In genomic region chr18:76822510-76823165, GRCh38 we compare ENCODE assay signal across 8 cellular contexts. TPM values are rescaled to one million over a fixed set of nuclear protein-coding genes. Genes with fewer than 3 reads are reported as not detected.
A peak's percentile ranks its signal among the peaks of the same experiment; 100 is the strongest.
DNase-seq lines count a peak whose midpoint lies in the region; ATAC-seq and TF ChIP-seq lines count a peak whose summit lies in the region.

Gene ZNF236, plus strand, starts transcription at chr18:76822557. Its CDS starts 51 bp downstream, at chr18:76822608.

- DNase-seq in CMK (ENCODE audit: low read depth) (peak; percentile 49), PC-3 (peak; percentile 67), fibroblast of mammary gland (ENCODE audit: low read depth) (peak; percentile 70)
- DNase-seq in activated T-helper 2 cell treated with anti-CD3 and anti-CD28 coated beads, Interferon-gamma antibody, Interleukin-2, Interleukin-4, amounts not matched to agents 10 μg/mL and 5 μg/mL and 100 μg/mL, durations not matched to agents 14 hours and 24 hours and 36 hours (ENCODE audit: low spot score): peak; percentile 68
- peak; percentile 84 for DNase-seq in natural killer cell treated with Interleukin-12 subunit alpha and Interleukin-12 subunit beta and Interleukin-15 and Interleukin-18, amount 100 ng/mL, for 72 hours (ENCODE audit: low spot score)
- DNase-seq in stimulated activated naive CD8-positive, alpha-beta T cell treated with anti-CD3 and anti-CD28 coated beads, Interleukin-15, Interleukin-2, amounts not matched to agents 100 U/mL and 50 U/mL, for 24 hours: peak; percentile 75

- H3K4me1 Mint-ChIP-seq in activated T-helper 2 cell treated with anti-CD3 and anti-CD28 coated beads, Interferon-gamma antibody, Interleukin-2, Interleukin-4, amounts not matched to agents 10 μg/mL and 5 μg/mL and 100 μg/mL, durations not matched to agents 14 hours and 24 hours and 36 hours (ENCODE audit: low read depth): peaks cover 41% of the 10 kb centered on the region
- peaks cover 28 to 45% of the 10 kb centered on the region in 2 donors for H3K4me1 Mint-ChIP-seq in natural killer cell treated with Interleukin-12 subunit alpha and Interleukin-12 subunit beta and Interleukin-15 and Interleukin-18, amount 100 ng/mL, for 72 hours (ENCODE audit: low read depth in 2 of 2)

- H3K4me2 ChIP-seq in PC-3 (ENCODE audit: low read length): peak within 1 kb of the TSS; percentile 92

- no TSS peak for BruUV-seq in PC-3 (replicated peaks; lab: Mats Ljungman, UMichigan)

- H3K4me3 ChIP-seq in PC-3 (ENCODE audit: low read length) (peak within 1 kb of the TSS; percentile 99), fibroblast of mammary gland (ENCODE audit: control insufficient read depth, low read depth, low read length) (peak within 1 kb of the TSS; percentile 92)

- no peaks in the 10 kb centered on the region for H3F3A ChIP-seq in PC-3 (ENCODE audit: low read length, unreplicated experiment)

- peaks cover 20% of the 10 kb centered on the region for H3K4me1 ChIP-seq in PC-3 (ENCODE audit: insufficient read depth, low read length)

- no peaks in the 10 kb centered on the region for H3K36me3 ChIP-seq in PC-3 (ENCODE audit: low read depth, low read length)

- H3K9me3 Mint-ChIP-seq in activated T-helper 2 cell treated with anti-CD3 and anti-CD28 coated beads, Interferon-gamma antibody, Interleukin-2, Interleukin-4, amounts not matched to agents 10 μg/mL and 5 μg/mL and 100 μg/mL, durations not matched to agents 14 hours and 24 hours and 36 hours: no peaks in the 10 kb centered on the region
- no peaks in the 10 kb centered on the region for H3K9me3 Mint-ChIP-seq in natural killer cell treated with Interleukin-12 subunit alpha and Interleukin-12 subunit beta and Interleukin-15 and Interleukin-18, amount 100 ng/mL, for 72 hours

- H2AFZ ChIP-seq in PC-3 (ENCODE audit: low read length): peak within 1 kb of the TSS; percentile 92

- POLR2A ChIA-PET in PC-3 (lab: Charles Lee; ENCODE audit: unreplicated experiment): no interaction called here

- no peaks in the 10 kb centered on the region for H3K9me2 ChIP-seq in PC-3 (replicated peaks; ENCODE audit: low read length)

- H4K20me1 ChIP-seq in PC-3 (ENCODE audit: low read length): no peaks in the 10 kb centered on the region

- ATAC-seq in GM19395 (IDR thresholded peaks at IDR 0.05; ENCODE audit: unreplicated experiment): peak; percentile 37
- peak; percentile 35 for ATAC-seq in HG03520 (IDR thresholded peaks at IDR 0.05; ENCODE audit: unreplicated experiment)
- ATAC-seq in PC-3: peak; percentile 47
- peak; percentile 82 to 87 for ATAC-seq in natural killer cell treated with Interleukin-12 subunit alpha and Interleukin-12 subunit beta and Interleukin-15 and Interleukin-18, amount 100 ng/mL, for 72 hours
- ATAC-seq in stimulated activated naive CD8-positive, alpha-beta T cell treated with anti-CD3 and anti-CD28 coated beads, Interleukin-15, Interleukin-2, amounts not matched to agents 100 U/mL and 50 U/mL, for 24 hours: peak; percentile 74

- peak within 1 kb of the TSS; percentile 99 for H3K9ac ChIP-seq in PC-3 (ENCODE audit: low read length)

- H3K27ac Mint-ChIP-seq in activated T-helper 2 cell treated with anti-CD3 and anti-CD28 coated beads, Interferon-gamma antibody, Interleukin-2, Interleukin-4, amounts not matched to agents 10 μg/mL and 5 μg/mL and 100 μg/mL, durations not matched to agents 14 hours and 24 hours and 36 hours: peak within 1 kb of the TSS; percentile 93
- peak within 1 kb of the TSS; percentile 84 to 90 for H3K27ac Mint-ChIP-seq in natural killer cell treated with Interleukin-12 subunit alpha and Interleukin-12 subunit beta and Interleukin-15 and Interleukin-18, amount 100 ng/mL, for 72 hours

- no peaks in the 10 kb centered on the region for H3K27me3 Mint-ChIP-seq in activated T-helper 2 cell treated with anti-CD3 and anti-CD28 coated beads, Interferon-gamma antibody, Interleukin-2, Interleukin-4, amounts not matched to agents 10 μg/mL and 5 μg/mL and 100 μg/mL, durations not matched to agents 14 hours and 24 hours and 36 hours (ENCODE audit: low read depth)
- no peaks in the 10 kb centered on the region for H3K27me3 Mint-ChIP-seq in natural killer cell treated with Interleukin-12 subunit alpha and Interleukin-12 subunit beta and Interleukin-15 and Interleukin-18, amount 100 ng/mL, for 72 hours

- CTCF ChIA-PET in PC-3 (lab: Charles Lee): no interaction called here

- peak within 1 kb of the TSS; percentile 91 for H3K4me3 Mint-ChIP-seq in activated T-helper 2 cell treated with anti-CD3 and anti-CD28 coated beads, Interferon-gamma antibody, Interleukin-2, Interleukin-4, amounts not matched to agents 10 μg/mL and 5 μg/mL and 100 μg/mL, durations not matched to agents 14 hours and 24 hours and 36 hours (ENCODE audit: low read depth)
- H3K4me3 Mint-ChIP-seq in natural killer cell treated with Interleukin-12 subunit alpha and Interleukin-12 subunit beta and Interleukin-15 and Interleukin-18, amount 100 ng/mL, for 72 hours: peak within 1 kb of the TSS; percentile 92

- H3K36me3 Mint-ChIP-seq in activated T-helper 2 cell treated with anti-CD3 and anti-CD28 coated beads, Interferon-gamma antibody, Interleukin-2, Interleukin-4, amounts not matched to agents 10 μg/mL and 5 μg/mL and 100 μg/mL, durations not matched to agents 14 hours and 24 hours and 36 hours (ENCODE audit: low read depth): peaks cover 41% of the 10 kb centered on the region
- no peaks in the 10 kb centered on the region for H3K36me3 Mint-ChIP-seq in natural killer cell treated with Interleukin-12 subunit alpha and Interleukin-12 subunit beta and Interleukin-15 and Interleukin-18, amount 100 ng/mL, for 72 hours

- intact Hi-C loops in PC-3 (cut with micrococcal nuclease): no loop called here
- intact Hi-C loops in activated T-helper 2 cell treated with anti-CD3 and anti-CD28 coated beads, Interferon-gamma antibody, Interleukin-2, Interleukin-4, amounts not matched to agents 10 μg/mL and 5 μg/mL and 100 μg/mL, durations not matched to agents 14 hours and 24 hours and 36 hours (cut with micrococcal nuclease): loop anchor here (2.0 to 10.0 kb wide), 3 partner anchors 36 to 312 kb away; partner anchors contain the start of gene MBP

- H3K27ac ChIP-seq in PC-3 (ENCODE audit: low read length): peak within 1 kb of the TSS; percentile 83

- peaks cover 84% of the 10 kb centered on the region for H3K79me2 ChIP-seq in PC-3 (ENCODE audit: low read length)

- no peak for TF ChIP-seq CTCF in PC-3 (conservative IDR thresholded peaks at IDR 0.05; ENCODE audit: low read depth, low read length)
- no peak for TF ChIP-seq CTCF in fibroblast of mammary gland (conservative IDR thresholded peaks at IDR 0.05; ENCODE audit: control insufficient read depth, insufficient read depth, low read depth, low read length)

- H3K27me3 ChIP-seq in PC-3 (ENCODE audit: low read length): no peaks in the 10 kb centered on the region

- H3K9me3 ChIP-seq in PC-3 (ENCODE audit: low read length): no peaks in the 10 kb centered on the region

RNA-seq across cellular contexts. Expression of gene ZNF236, which starts in this region (rescaled TPM):
- 7.7 and 8.8 TPM in 2 replicates for total RNA-seq in PC-3 (2014; rRNA removed)
- total RNA-seq in activated T-helper 2 cell treated with anti-CD3 and anti-CD28 coated beads, Interferon-gamma antibody, Interleukin-2, Interleukin-4, amounts not matched to agents 10 μg/mL and 5 μg/mL and 100 μg/mL, durations not matched to agents 14 hours and 24 hours and 36 hours: 19.8 and 22.9 TPM in 2 replicates
- 10 to 100 TPM; 18.0 to 37.4 TPM for total RNA-seq in natural killer cell treated with Interleukin-12 subunit alpha and Interleukin-12 subunit beta and Interleukin-15 and Interleukin-18, amount 100 ng/mL, for 72 hours

Comparison
In these comparisons a context has a peak if more than half of its experiments do, and no peak if none do; other contexts are left out.
1. Peak in every context shown above with its lines: DNase-seq, ATAC-seq, H3K4me3 ChIP-seq and H3K27ac ChIP-seq.